In the genomic region with DNA sequence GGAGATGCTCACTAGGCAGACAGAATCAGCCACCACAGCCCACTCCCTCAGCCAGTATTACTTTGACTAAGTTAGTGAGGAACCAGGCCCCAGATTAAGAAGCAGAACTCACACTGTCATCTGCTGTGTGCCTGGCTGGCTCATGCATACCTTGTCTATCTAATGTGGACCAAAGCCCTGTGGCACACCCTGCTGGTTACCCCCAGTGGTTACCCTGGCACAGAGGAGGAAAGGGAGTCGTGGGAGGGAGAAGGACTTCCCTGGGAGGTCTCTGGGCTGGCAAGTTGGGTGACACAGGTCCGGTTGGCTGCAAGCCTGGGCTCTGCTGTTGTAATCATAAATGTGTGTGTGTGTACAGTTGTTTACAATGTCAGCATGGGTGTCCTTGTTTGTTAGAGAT, we compare ENCODE assay signal across 9 cellular contexts. TPM values are rescaled to one million over a fixed set of nuclear protein-coding genes. Genes with fewer than 3 reads are reported as not detected.
A peak's percentile ranks its signal among the peaks of the same experiment; 100 is the strongest.
DNase-seq lines count a peak whose midpoint lies in the region; ATAC-seq and TF ChIP-seq lines count a peak whose summit lies in the region.
"Had no signal": no experiment of that assay in that cellular context is flagged by ENCODE, and none has a peak within 500 bp of the region (broad histone marks: within the 10 kb centered on the region; RNA-seq: fewer than 3 reads in every experiment).

No MANE protein-coding gene starts in this region.

- peaks cover 77% of the 10 kb centered on the region for H3K4me1 Mint-ChIP-seq in activated naive CD4-positive, alpha-beta T cell treated with anti-CD3 and anti-CD28 coated beads, Interleukin-2, amount 10 ng/mL, durations not matched to agents 7 days and 5 days

- TF ChIP-seq CTCF in BJ (IDR thresholded peaks at IDR 0.05; ENCODE audit: insufficient read depth, low read depth, low read length) (peak; percentile 29; the same call in 1 of the 2 replicates), liver (IDR thresholded peaks at IDR 0.05; ENCODE audit: low read depth, low read length, missing input control) (peak; percentile 40), spleen (IDR thresholded peaks at IDR 0.05 in 8 of 11, conservative IDR thresholded peaks at IDR 0.05 in 3 of 11) (peak in 4 of 11 experiments; percentile 14 to 27 (median 18))

- CTCF ChIA-PET in BJ (lab: Yijun Ruan, JAX) = no interaction called here
- CTCF ChIA-PET in activated naive CD4-positive, alpha-beta T cell treated with anti-CD3 and anti-CD28 coated beads, Interleukin-2, amount 10 ng/mL, durations not matched to agents 7 days and 5 days (lab: Charles Lee) = interaction anchor here (0.9 to 3.1 kb wide), 7 partner anchors 17 to 147 kb away, joined by 3 to 15 read pairs (median 3); no protein-coding TSS in a partner anchor

- H3K36me3 Mint-ChIP-seq in activated naive CD4-positive, alpha-beta T cell treated with anti-CD3 and anti-CD28 coated beads, Interleukin-2, amount 10 ng/mL, durations not matched to agents 7 days and 5 days = peaks cover 45% of the 10 kb centered on the region

- H3K27me3 ChIP-seq in BJ (ENCODE audit: control insufficient read depth, insufficient read depth, low read length) = no peaks in the 10 kb centered on the region
- no peaks in the 10 kb centered on the region for H3K27me3 ChIP-seq in liver (ENCODE audit: control insufficient read depth in 4 of 4, insufficient read depth in 4 of 4, low read length in 3 of 4)
- no peaks in the 10 kb centered on the region for H3K27me3 ChIP-seq in spleen (replicated peaks in 1 of 7)
- H3K27me3 ChIP-seq: thyroid gland had no signal

- intact Hi-C loops in spleen (cut with DNase I; ENCODE audit: low total_unique reads) = no loop called here

- H3K27ac ChIP-seq in liver (ENCODE audit: low read depth in 1 of 2, low read length in 2 of 2) (no peak overlapping the region), spleen (peak overlapping the region in 4 of 8 donors; percentile 33 to 60 (median 48))
- H3K27ac ChIP-seq: thyroid gland had no signal

- H3K27me3 Mint-ChIP-seq in activated naive CD4-positive, alpha-beta T cell treated with anti-CD3 and anti-CD28 coated beads, Interleukin-2, amount 10 ng/mL, durations not matched to agents 7 days and 5 days = no peaks in the 10 kb centered on the region

- H3K9me3 ChIP-seq in liver (ENCODE audit: control insufficient read depth in 4 of 4, low read length in 3 of 4) = no peaks in the 10 kb centered on the region
- H3K9me3 ChIP-seq in spleen = no peaks in the 10 kb centered on the region
- H3K9me3 ChIP-seq: thyroid gland had no signal

- POLR2A ChIA-PET in BJ (lab: Charles Lee) = no interaction called here

- no peak overlapping the region for H3K4me3 ChIP-seq in BJ (ENCODE audit: low read depth, low read length)
- H3K4me3 ChIP-seq in liver (ENCODE audit: low read depth in 1 of 3, low read length in 3 of 3) = no peak overlapping the region
- H3K4me3 ChIP-seq in spleen = no peak overlapping the region
- H3K4me3 ChIP-seq: thyroid gland had no signal

- H3K9me3 Mint-ChIP-seq in activated naive CD4-positive, alpha-beta T cell treated with anti-CD3 and anti-CD28 coated beads, Interleukin-2, amount 10 ng/mL, durations not matched to agents 7 days and 5 days = no peaks in the 10 kb centered on the region

- no peaks in the 10 kb centered on the region for H3K36me3 ChIP-seq in BJ (ENCODE audit: control insufficient read depth, insufficient read depth, low read length)
- H3K36me3 ChIP-seq in liver (ENCODE audit: control insufficient read depth in 4 of 4, insufficient read depth in 3 of 4, low read depth in 1 of 4, low read length in 3 of 4) = no peaks in the 10 kb centered on the region
- no peaks in the 10 kb centered on the region for H3K36me3 ChIP-seq in spleen
- H3K36me3 ChIP-seq: thyroid gland had no signal

- H3K27ac Mint-ChIP-seq in activated naive CD4-positive, alpha-beta T cell treated with anti-CD3 and anti-CD28 coated beads, Interleukin-2, amount 10 ng/mL, durations not matched to agents 7 days and 5 days = peak overlapping the region; percentile 95

- TF ChIP-seq RAD21 in liver (IDR thresholded peaks at IDR 0.05) = peak; percentile 68 to 75

- DNase-seq in BJ (ENCODE audit: low read depth) (no peak), NOMO-1 treated with dmso at 0.1 percent for 144 hours (lab: John Stamatoyannopoulos, UW; ENCODE audit: unreplicated experiment) (peak; percentile 18), spleen (no peak), COLO829 (ENCODE audit: low spot score) (no peak), NCI-H187 treated with DMSO at 0.1 percent for 48 hours (lab: John Stamatoyannopoulos, UW) (no peak)
- DNase-seq in activated naive CD4-positive, alpha-beta T cell treated with anti-CD3 and anti-CD28 coated beads, Interleukin-2, amount 10 ng/mL, durations not matched to agents 7 days and 5 days = peak; percentile 70

- no peak for TF ChIP-seq POLR2A in spleen (IDR thresholded peaks at IDR 0.05)

- H3K4me1 ChIP-seq in liver (ENCODE audit: control insufficient read depth in 4 of 4, insufficient read depth in 4 of 4, low read length in 3 of 4) (peaks cover 0 to 4% (median 2%) of the 10 kb centered on the region in 4 donors), spleen (peaks cover 9 to 78% (median 51%) of the 10 kb centered on the region in 6 donors)

- H3K4me3 Mint-ChIP-seq in activated naive CD4-positive, alpha-beta T cell treated with anti-CD3 and anti-CD28 coated beads, Interleukin-2, amount 10 ng/mL, durations not matched to agents 7 days and 5 days = peak overlapping the region; percentile 42

- WGBS in liver = 15% methylated on average over 2 of the region's 2 CpGs
- WGBS in spleen, 5 donors = 29 to 60% (median 55%) methylated on average over 2 of the region's 2 CpGs

- peak; percentile 69 for ATAC-seq in GM21717 (IDR thresholded peaks at IDR 0.05; ENCODE audit: unreplicated experiment)

- H3K9ac ChIP-seq in liver (ENCODE audit: low read depth in 1 of 2, low read length in 2 of 2) = no peak overlapping the region

TF ChIP-seq in liver, 16 proteins besides CTCF, POLR2A, EP300 and RAD21:
- TF ChIP-seq RXRA (IDR thresholded peaks at IDR 0.05) (peak in 1 of 2 donors; percentile 9), HNF4A (conservative IDR thresholded peaks at IDR 0.05) (peak in 1 of 2 donors; percentile 2), YY1 (IDR thresholded peaks at IDR 0.05) (no peak)

RNA-seq across cellular contexts. Expression of a gene that starts 7.5 kb away (rescaled TPM):
- not detected in 2 replicates for polyA plus RNA-seq in BJ (2011; rRNA removed)
- polyA minus RNA-seq in BJ (2011; rRNA and poly(A)+ RNA removed) = not detected in 2 replicates
- total RNA-seq in liver = under 1 TPM in 1 of 2 donors, not detected in 1; 0.19 TPM
- not detected for polyA plus RNA-seq in liver
- total RNA-seq in spleen = under 1 TPM in 5 of 7 donors, not detected in 2; 0.11 to 0.46 (median 0.21) TPM
- under 1 TPM; 0.08 to 0.11 (median 0.10) TPM for polyA plus RNA-seq in spleen

Comparison
In these comparisons a context has a peak if more than half of its experiments do, and no peak if none do; other contexts are left out.
1. DNase-seq: peak in NOMO-1 treated with dmso at 0.1 percent for 144 hours (single experiment) and activated naive CD4-positive, alpha-beta T cell treated with anti-CD3 and anti-CD28 coated beads, Interleukin-2, amount 10 ng/mL, durations not matched to agents 7 days and 5 days (single experiment); none in BJ (single experiment), spleen (single experiment), COLO829 (single experiment) and NCI-H187 treated with DMSO at 0.1 percent for 48 hours (single experiment).